In the genomic region with DNA sequence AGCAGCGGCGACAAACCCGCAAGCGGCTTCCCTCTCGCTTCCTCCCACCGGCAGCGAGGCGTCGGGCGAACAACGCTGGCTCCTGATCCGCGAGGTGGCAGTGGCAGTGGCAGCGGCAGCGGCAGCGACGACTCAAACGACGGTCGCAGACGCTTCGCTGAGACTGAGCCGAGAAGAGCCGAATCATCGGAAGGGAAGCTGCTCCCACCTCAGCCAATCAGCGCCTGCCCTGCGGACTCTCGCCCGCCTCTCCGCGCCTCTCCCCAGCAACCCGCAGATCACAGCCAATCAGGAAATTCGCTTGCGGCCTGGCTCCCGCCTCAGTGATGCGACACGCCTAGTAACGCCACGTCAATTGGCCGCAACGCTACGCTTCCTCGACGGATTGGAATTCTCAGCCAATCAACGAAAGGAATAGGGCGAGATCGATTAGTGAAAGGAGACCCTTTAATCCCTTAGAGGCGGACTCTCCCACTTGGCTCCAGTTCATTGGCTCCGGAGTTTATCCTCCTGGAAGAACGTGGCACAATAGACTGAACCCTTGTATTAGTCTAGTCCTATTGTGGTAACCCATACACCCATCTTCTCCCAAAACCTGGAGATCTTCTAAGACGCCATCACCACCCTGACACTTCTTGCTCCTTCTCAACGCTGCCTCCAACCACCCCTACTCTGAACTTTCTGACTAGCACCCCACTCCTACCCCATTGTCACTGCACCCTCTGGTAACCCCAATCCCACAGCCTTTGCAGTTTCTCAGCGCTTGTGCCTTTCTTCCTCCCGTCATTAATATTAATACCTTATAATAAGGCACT, we compare ENCODE assay signal across 1 cellular context.
A peak's percentile ranks its signal among the peaks of the same experiment; 100 is the strongest.
TF ChIP-seq lines count a peak whose summit lies in the region.

Gene VCP (minus strand): TSS at position 165 of the 815 bp plus-strand sequence. CDS start 272 bp downstream, outside the sequence.

TF ChIP-seq in HepG2, 621 proteins besides CTCF, POLR2A, EP300 and RAD21 (continued from another document and continues in another):
- TF ChIP-seq ZBTB44 (CRISPR knock-in tag; IDR thresholded peaks at IDR 0.05) (no peak), PHF8 (CRISPR knock-in tag; IDR thresholded peaks at IDR 0.05) (no peak; the same call in 1 of the 2 replicates), KDM2A (CRISPR knock-in tag; IDR thresholded peaks at IDR 0.05; ENCODE audit: borderline replicate concordance, low read depth) (peak; percentile 84), ZNF263 (CRISPR knock-in tag; IDR thresholded peaks at IDR 0.05) (no peak; the same call in 1 of the 2 replicates), TMF1 (CRISPR knock-in tag; IDR thresholded peaks at IDR 0.05; ENCODE audit: low read depth) (0 out of 2 replicates have a peak, but pooled peaks have one; percentile 27), ZNF766 (CRISPR knock-in tag; IDR thresholded peaks at IDR 0.05; ENCODE audit: borderline replicate concordance) (peak; percentile 36; the same call in 1 of the 2 replicates), HMG20A (CRISPR knock-in tag; IDR thresholded peaks at IDR 0.05; ENCODE audit: borderline replicate concordance) (no peak), PAXIP1 (CRISPR knock-in tag; conservative IDR thresholded peaks at IDR 0.05) (no peak), PHF20 (CRISPR knock-in tag; IDR thresholded peaks at IDR 0.05) (peak; percentile 16; the same call in 1 of the 2 replicates), NFKBIZ (CRISPR knock-in tag; IDR thresholded peaks at IDR 0.05) (no peak), FOXP4 (CRISPR knock-in tag; IDR thresholded peaks at IDR 0.05) (no peak), SATB2 (CRISPR knock-in tag; IDR thresholded peaks at IDR 0.05) (no peak), ZNF292 (CRISPR knock-in tag; IDR thresholded peaks at IDR 0.05; ENCODE audit: borderline replicate concordance, low read depth) (no peak), PAWR (CRISPR knock-in tag; IDR thresholded peaks at IDR 0.05; ENCODE audit: borderline replicate concordance) (no peak), HOXA5 (CRISPR knock-in tag; IDR thresholded peaks at IDR 0.05) (peak; percentile 45; the same call in 1 of the 2 replicates), ZNF660 (CRISPR knock-in tag; IDR thresholded peaks at IDR 0.05; ENCODE audit: borderline replicate concordance, low read depth) (no peak), ZFP37 (CRISPR knock-in tag; IDR thresholded peaks at IDR 0.05; ENCODE audit: borderline replicate concordance) (no peak), MBD4 (IDR thresholded peaks at IDR 0.05; ENCODE audit: borderline replicate concordance, low read length) (no peak), STAT5B (CRISPR knock-in tag; IDR thresholded peaks at IDR 0.05) (no peak), NFYB (CRISPR knock-in tag; IDR thresholded peaks at IDR 0.05) (peak; percentile 98), KDM1A (CRISPR knock-in tag; IDR thresholded peaks at IDR 0.05) (no peak), MBNL3 (CRISPR knock-in tag; conservative IDR thresholded peaks at IDR 0.05) (no peak), THYN1 (CRISPR knock-in tag; IDR thresholded peaks at IDR 0.05; ENCODE audit: borderline replicate concordance, low read depth) (no peak), HOXA9 (CRISPR knock-in tag; IDR thresholded peaks at IDR 0.05; ENCODE audit: borderline replicate concordance) (no peak; the same call in 1 of the 2 replicates), MEIS2 (CRISPR knock-in tag; IDR thresholded peaks at IDR 0.05) (peak; percentile 73; the same call in 1 of the 2 replicates), SKI (IDR thresholded peaks at IDR 0.05; ENCODE audit: partially characterized antibody) (peak; percentile 50)
- TF ChIP-seq, protein P1, sequence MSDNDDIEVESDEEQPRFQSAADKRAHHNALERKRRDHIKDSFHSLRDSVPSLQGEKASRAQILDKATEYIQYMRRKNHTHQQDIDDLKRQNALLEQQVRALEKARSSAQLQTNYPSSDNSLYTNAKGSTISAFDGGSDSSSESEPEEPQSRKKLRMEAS (IDR thresholded peaks at IDR 0.05): peak; percentile 13
- TF ChIP-seq, protein P2, sequence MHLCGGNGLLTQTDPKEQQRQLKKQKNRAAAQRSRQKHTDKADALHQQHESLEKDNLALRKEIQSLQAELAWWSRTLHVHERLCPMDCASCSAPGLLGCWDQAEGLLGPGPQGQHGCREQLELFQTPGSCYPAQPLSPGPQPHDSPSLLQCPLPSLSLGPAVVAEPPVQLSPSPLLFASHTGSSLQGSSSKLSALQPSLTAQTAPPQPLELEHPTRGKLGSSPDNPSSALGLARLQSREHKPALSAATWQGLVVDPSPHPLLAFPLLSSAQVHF (CRISPR knock-in tag; IDR thresholded peaks at IDR 0.05): no peak
- TF ChIP-seq, protein P3, sequence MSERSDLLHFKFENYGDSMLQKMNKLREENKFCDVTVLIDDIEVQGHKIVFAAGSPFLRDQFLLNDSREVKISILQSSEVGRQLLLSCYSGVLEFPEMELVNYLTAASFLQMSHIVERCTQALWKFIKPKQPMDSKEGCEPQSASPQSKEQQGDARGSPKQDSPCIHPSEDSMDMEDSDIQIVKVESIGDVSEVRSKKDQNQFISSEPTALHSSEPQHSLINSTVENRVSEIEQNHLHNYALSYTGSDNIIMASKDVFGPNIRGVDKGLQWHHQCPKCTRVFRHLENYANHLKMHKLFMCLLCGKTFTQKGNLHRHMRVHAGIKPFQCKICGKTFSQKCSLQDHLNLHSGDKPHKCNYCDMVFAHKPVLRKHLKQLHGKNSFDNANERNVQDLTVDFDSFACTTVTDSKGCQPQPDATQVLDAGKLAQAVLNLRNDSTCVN (CRISPR knock-in tag; IDR thresholded peaks at IDR 0.05; ENCODE audit: borderline replicate concordance): no peak
- TF ChIP-seq, protein P4, sequence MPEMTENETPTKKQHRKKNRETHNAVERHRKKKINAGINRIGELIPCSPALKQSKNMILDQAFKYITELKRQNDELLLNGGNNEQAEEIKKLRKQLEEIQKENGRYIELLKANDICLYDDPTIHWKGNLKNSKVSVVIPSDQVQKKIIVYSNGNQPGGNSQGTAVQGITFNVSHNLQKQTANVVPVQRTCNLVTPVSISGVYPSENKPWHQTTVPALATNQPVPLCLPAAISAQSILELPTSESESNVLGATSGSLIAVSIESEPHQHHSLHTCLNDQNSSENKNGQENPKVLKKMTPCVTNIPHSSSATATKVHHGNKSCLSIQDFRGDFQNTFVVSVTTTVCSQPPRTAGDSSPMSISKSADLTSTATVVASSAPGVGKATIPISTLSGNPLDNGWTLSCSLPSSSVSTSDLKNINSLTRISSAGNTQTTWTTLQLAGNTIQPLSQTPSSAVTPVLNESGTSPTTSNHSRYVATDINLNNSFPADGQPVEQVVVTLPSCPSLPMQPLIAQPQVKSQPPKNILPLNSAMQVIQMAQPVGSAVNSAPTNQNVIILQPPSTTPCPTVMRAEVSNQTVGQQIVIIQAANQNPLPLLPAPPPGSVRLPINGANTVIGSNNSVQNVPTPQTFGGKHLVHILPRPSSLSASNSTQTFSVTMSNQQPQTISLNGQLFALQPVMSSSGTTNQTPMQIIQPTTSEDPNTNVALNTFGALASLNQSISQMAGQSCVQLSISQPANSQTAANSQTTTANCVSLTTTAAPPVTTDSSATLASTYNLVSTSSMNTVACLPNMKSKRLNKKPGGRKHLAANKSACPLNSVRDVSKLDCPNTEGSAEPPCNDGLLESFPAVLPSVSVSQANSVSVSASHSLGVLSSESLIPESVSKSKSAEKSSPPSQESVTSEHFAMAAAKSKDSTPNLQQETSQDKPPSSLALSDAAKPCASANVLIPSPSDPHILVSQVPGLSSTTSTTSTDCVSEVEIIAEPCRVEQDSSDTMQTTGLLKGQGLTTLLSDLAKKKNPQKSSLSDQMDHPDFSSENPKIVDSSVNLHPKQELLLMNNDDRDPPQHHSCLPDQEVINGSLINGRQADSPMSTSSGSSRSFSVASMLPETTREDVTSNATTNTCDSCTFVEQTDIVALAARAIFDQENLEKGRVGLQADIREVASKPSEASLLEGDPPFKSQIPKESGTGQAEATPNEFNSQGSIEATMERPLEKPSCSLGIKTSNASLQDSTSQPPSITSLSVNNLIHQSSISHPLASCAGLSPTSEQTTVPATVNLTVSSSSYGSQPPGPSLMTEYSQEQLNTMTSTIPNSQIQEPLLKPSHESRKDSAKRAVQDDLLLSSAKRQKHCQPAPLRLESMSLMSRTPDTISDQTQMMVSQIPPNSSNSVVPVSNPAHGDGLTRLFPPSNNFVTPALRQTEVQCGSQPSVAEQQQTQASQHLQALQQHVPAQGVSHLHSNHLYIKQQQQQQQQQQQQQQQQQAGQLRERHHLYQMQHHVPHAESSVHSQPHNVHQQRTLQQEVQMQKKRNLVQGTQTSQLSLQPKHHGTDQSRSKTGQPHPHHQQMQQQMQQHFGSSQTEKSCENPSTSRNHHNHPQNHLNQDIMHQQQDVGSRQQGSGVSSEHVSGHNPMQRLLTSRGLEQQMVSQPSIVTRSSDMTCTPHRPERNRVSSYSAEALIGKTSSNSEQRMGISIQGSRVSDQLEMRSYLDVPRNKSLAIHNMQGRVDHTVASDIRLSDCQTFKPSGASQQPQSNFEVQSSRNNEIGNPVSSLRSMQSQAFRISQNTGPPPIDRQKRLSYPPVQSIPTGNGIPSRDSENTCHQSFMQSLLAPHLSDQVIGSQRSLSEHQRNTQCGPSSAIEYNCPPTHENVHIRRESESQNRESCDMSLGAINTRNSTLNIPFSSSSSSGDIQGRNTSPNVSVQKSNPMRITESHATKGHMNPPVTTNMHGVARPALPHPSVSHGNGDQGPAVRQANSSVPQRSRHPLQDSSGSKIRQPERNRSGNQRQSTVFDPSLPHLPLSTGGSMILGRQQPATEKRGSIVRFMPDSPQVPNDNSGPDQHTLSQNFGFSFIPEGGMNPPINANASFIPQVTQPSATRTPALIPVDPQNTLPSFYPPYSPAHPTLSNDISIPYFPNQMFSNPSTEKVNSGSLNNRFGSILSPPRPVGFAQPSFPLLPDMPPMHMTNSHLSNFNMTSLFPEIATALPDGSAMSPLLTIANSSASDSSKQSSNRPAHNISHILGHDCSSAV (CRISPR knock-in tag; IDR thresholded peaks at IDR 0.05; ENCODE audit: borderline replicate concordance): no peak
- TF ChIP-seq, protein P5, sequence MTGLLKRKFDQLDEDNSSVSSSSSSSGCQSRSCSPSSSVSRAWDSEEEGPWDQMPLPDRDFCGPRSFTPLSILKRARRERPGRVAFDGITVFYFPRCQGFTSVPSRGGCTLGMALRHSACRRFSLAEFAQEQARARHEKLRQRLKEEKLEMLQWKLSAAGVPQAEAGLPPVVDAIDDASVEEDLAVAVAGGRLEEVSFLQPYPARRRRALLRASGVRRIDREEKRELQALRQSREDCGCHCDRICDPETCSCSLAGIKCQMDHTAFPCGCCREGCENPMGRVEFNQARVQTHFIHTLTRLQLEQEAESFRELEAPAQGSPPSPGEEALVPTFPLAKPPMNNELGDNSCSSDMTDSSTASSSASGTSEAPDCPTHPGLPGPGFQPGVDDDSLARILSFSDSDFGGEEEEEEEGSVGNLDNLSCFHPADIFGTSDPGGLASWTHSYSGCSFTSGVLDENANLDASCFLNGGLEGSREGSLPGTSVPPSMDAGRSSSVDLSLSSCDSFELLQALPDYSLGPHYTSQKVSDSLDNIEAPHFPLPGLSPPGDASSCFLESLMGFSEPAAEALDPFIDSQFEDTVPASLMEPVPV (CRISPR knock-in tag; IDR thresholded peaks at IDR 0.05): 0 out of 2 replicates have a peak, but pooled peaks have one; percentile 14
- TF ChIP-seq, protein P6, sequence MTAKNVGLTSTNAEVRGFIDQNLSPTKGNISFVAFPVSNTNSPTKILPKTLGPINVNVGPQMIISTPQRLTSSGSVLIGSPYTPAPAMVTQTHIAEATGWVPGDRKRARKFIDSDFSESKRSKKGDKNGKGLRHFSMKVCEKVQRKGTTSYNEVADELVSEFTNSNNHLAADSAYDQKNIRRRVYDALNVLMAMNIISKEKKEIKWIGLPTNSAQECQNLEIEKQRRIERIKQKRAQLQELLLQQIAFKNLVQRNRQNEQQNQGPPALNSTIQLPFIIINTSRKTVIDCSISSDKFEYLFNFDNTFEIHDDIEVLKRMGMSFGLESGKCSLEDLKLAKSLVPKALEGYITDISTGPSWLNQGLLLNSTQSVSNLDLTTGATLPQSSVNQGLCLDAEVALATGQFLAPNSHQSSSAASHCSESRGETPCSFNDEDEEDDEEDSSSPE (CRISPR knock-in tag; IDR thresholded peaks at IDR 0.05): peak; percentile 65
